In the genomic region with DNA sequence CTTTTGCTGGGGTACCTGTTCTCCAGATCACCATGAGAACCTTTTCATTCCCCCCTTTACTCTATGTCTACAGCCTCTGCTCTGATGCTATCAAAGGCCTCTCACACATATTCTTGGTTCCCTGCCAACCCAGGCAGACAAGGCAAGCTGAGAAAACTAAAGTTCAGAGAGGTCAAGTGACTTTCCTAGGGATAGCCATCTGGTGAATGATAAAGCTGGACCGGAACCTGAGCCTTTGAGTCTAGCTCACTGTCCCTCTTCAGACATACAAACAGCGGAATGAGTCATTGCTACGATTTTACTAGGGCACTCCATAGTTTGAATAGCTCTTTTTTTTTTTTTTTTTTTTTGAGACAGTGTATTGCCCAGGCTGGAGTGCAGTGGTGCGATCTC, we compare ENCODE assay signal across 9 cellular contexts.
A peak's percentile ranks its signal among the peaks of the same experiment; 100 is the strongest.
DNase-seq lines count a peak whose midpoint lies in the region; ATAC-seq and TF ChIP-seq lines count a peak whose summit lies in the region.
"Had no signal": no experiment of that assay in that cellular context is flagged by ENCODE, and none has a peak within 500 bp of the region (broad histone marks: within the 10 kb centered on the region; RNA-seq: fewer than 3 reads in every experiment).

No MANE protein-coding gene starts in this region.

- H3K9me3 Mint-ChIP-seq in WTC11, result no peaks in the 10 kb centered on the region
- H3K9me3 Mint-ChIP-seq in neural progenitor cell, result no peaks in the 10 kb centered on the region
- H3K9me3 Mint-ChIP-seq: memory B cell had no signal

- H3K4me1 ChIP-seq in left ventricle myocardium inferior (peaks cover 24% of the 10 kb centered on the region), neural progenitor cell (peaks cover 30% of the 10 kb centered on the region), A673 (ENCODE audit: insufficient read depth, low read length, poor library complexity, severe bottlenecking) (no peaks in the 10 kb centered on the region)

- H3K27ac ChIP-seq in left ventricle myocardium inferior (replicated peaks) (no peak overlapping the region), neural progenitor cell (no peak overlapping the region), A673 (ENCODE audit: low read depth, low read length, poor library complexity, severe bottlenecking) (no peak overlapping the region)

- POLR2A ChIA-PET in WTC11 (lab: Charles Lee), result no interaction called here
- POLR2A ChIA-PET in A673 (lab: Charles Lee; ENCODE audit: low non-redundant PET), result no interaction called here

- no peak overlapping the region for H2AFZ ChIP-seq in neural progenitor cell (replicated peaks)

- H3K27ac Mint-ChIP-seq in WTC11 (peak overlapping the region; percentile 80), neural progenitor cell (no peak overlapping the region)

- intact Hi-C loops in Right ventricle myocardium superior (cut with DNase I), result no loop called here
- intact Hi-C loops in left ventricle myocardium inferior (cut with micrococcal nuclease), result no loop called here
- intact Hi-C loops in A673 (cut with micrococcal nuclease; ENCODE audit: unreplicated experiment), result no loop called here

- H3K36me3 Mint-ChIP-seq in WTC11 (no peaks in the 10 kb centered on the region), neural progenitor cell (no peaks in the 10 kb centered on the region)

- H3K27me3 Mint-ChIP-seq in WTC11 (ENCODE audit: low read depth), result no peaks in the 10 kb centered on the region
- H3K27me3 Mint-ChIP-seq in neural progenitor cell (ENCODE audit: insufficient read depth, low read depth), result peaks cover 5% of the 10 kb centered on the region
- H3K27me3 Mint-ChIP-seq: memory B cell had no signal

- H3K79me2 ChIP-seq in neural progenitor cell (ENCODE audit: low read depth), result no peaks in the 10 kb centered on the region

- no peaks in the 10 kb centered on the region for H3K36me3 ChIP-seq in left ventricle myocardium inferior
- H3K36me3 ChIP-seq in neural progenitor cell, result no peaks in the 10 kb centered on the region
- H3K36me3 ChIP-seq in A673 (ENCODE audit: insufficient read depth, low read length, poor library complexity, severe bottlenecking), result no peaks in the 10 kb centered on the region

- TF ChIP-seq CTCF in left ventricle myocardium inferior (IDR thresholded peaks at IDR 0.05; ENCODE audit: borderline replicate concordance), result no peak
- TF ChIP-seq CTCF in WTC11 (IDR thresholded peaks at IDR 0.05), result no peak
- TF ChIP-seq CTCF in neural progenitor cell (IDR thresholded peaks at IDR 0.05), result no peak
- TF ChIP-seq CTCF in A673 (conservative IDR thresholded peaks at IDR 0.05; ENCODE audit: low read depth, low read length), result no peak

- no peak overlapping the region for H3K4me3 Mint-ChIP-seq in WTC11
- no peak overlapping the region for H3K4me3 Mint-ChIP-seq in neural progenitor cell
- H3K4me3 Mint-ChIP-seq: memory B cell had no signal

- DNase-seq in Right ventricle myocardium superior, result no peak
- DNase-seq in left ventricle myocardium inferior, result no peak
- DNase-seq in WTC11 (ENCODE audit: low spot score), result no peak
- DNase-seq in islet precursor cell, result peak; percentile 70
- no peak for DNase-seq in neural progenitor cell (ENCODE audit: low spot score)
- DNase-seq in activated CD8-positive, alpha-beta memory T cell treated with anti-CD3 and anti-CD28 coated beads, Interleukin-2, amount 50 U/mL, for 4 hours, result no peak
- no peak for DNase-seq in A673 (ENCODE audit: low spot score)

- no peak overlapping the region for H3K4me2 ChIP-seq in neural progenitor cell

- peaks cover 17% of the 10 kb centered on the region for H3F3A ChIP-seq in neural progenitor cell (ENCODE audit: low read depth)

- BruUV-seq in A673 (replicated peaks; lab: Mats Ljungman, UMichigan), result no TSS peak

- ATAC-seq in Right ventricle myocardium superior (ENCODE audit: poor library complexity) (peak; percentile 63), WTC11 (no peak), GM18511 (IDR thresholded peaks at IDR 0.05; ENCODE audit: unreplicated experiment) (no peak)

- H3K4me3 ChIP-seq in left ventricle myocardium inferior (no peak overlapping the region), neural progenitor cell (no peak overlapping the region), A673 (ENCODE audit: low read depth, low read length, poor library complexity, severe bottlenecking) (no peak overlapping the region)

- H4K20me1 ChIP-seq in neural progenitor cell (ENCODE audit: low read depth), result no peaks in the 10 kb centered on the region

- peaks cover 54% of the 10 kb centered on the region for H3K4me1 Mint-ChIP-seq in WTC11
- H3K4me1 Mint-ChIP-seq in neural progenitor cell, result peaks cover 35% of the 10 kb centered on the region

- H3K9me3 ChIP-seq in left ventricle myocardium inferior (replicated peaks) (no peaks in the 10 kb centered on the region), neural progenitor cell (ENCODE audit: low read depth) (no peaks in the 10 kb centered on the region), A673 (ENCODE audit: low read depth, low read length, poor library complexity, severe bottlenecking) (no peaks in the 10 kb centered on the region)

- H3K9ac ChIP-seq in neural progenitor cell, result no peak overlapping the region

- no peaks in the 10 kb centered on the region for H3K27me3 ChIP-seq in left ventricle myocardium inferior (ENCODE audit: low read depth)
- no peaks in the 10 kb centered on the region for H3K27me3 ChIP-seq in neural progenitor cell
- no peaks in the 10 kb centered on the region for H3K27me3 ChIP-seq in A673 (replicated peaks; ENCODE audit: insufficient read depth, low read depth, low read length, poor library complexity)

- CTCF ChIA-PET in WTC11 (lab: Charles Lee) (interaction anchor here (0.6 kb wide), 2 partner anchors 262 to 482 kb away, joined by 3 read pairs; no protein-coding TSS in a partner anchor), A673 (lab: Charles Lee) (no interaction called here)

TF ChIP-seq in WTC11, 78 proteins besides CTCF, POLR2A, EP300 and RAD21:
- no peak for TF ChIP-seq CBFB (CRISPR knock-in tag; IDR thresholded peaks at IDR 0.05; ENCODE audit: low read depth)
- TF ChIP-seq, protein P1, sequence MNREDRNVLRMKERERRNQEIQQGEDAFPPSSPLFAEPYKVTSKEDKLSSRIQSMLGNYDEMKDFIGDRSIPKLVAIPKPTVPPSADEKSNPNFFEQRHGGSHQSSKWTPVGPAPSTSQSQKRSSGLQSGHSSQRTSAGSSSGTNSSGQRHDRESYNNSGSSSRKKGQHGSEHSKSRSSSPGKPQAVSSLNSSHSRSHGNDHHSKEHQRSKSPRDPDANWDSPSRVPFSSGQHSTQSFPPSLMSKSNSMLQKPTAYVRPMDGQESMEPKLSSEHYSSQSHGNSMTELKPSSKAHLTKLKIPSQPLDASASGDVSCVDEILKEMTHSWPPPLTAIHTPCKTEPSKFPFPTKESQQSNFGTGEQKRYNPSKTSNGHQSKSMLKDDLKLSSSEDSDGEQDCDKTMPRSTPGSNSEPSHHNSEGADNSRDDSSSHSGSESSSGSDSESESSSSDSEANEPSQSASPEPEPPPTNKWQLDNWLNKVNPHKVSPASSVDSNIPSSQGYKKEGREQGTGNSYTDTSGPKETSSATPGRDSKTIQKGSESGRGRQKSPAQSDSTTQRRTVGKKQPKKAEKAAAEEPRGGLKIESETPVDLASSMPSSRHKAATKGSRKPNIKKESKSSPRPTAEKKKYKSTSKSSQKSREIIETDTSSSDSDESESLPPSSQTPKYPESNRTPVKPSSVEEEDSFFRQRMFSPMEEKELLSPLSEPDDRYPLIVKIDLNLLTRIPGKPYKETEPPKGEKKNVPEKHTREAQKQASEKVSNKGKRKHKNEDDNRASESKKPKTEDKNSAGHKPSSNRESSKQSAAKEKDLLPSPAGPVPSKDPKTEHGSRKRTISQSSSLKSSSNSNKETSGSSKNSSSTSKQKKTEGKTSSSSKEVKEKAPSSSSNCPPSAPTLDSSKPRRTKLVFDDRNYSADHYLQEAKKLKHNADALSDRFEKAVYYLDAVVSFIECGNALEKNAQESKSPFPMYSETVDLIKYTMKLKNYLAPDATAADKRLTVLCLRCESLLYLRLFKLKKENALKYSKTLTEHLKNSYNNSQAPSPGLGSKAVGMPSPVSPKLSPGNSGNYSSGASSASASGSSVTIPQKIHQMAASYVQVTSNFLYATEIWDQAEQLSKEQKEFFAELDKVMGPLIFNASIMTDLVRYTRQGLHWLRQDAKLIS (CRISPR knock-in tag; IDR thresholded peaks at IDR 0.05; ENCODE audit: borderline replicate concordance), result no peak
- TF ChIP-seq, protein P2, sequence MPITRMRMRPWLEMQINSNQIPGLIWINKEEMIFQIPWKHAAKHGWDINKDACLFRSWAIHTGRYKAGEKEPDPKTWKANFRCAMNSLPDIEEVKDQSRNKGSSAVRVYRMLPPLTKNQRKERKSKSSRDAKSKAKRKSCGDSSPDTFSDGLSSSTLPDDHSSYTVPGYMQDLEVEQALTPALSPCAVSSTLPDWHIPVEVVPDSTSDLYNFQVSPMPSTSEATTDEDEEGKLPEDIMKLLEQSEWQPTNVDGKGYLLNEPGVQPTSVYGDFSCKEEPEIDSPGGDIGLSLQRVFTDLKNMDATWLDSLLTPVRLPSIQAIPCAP (CRISPR knock-in tag; IDR thresholded peaks at IDR 0.05), result no peak
- TF ChIP-seq HMGA2 (CRISPR knock-in tag; IDR thresholded peaks at IDR 0.05), result no peak
- TF ChIP-seq, protein P3, sequence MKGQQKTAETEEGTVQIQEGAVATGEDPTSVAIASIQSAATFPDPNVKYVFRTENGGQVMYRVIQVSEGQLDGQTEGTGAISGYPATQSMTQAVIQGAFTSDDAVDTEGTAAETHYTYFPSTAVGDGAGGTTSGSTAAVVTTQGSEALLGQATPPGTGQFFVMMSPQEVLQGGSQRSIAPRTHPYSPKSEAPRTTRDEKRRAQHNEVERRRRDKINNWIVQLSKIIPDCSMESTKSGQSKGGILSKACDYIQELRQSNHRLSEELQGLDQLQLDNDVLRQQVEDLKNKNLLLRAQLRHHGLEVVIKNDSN (CRISPR knock-in tag; IDR thresholded peaks at IDR 0.05), result no peak
- no peak for TF ChIP-seq NFYB (CRISPR knock-in tag; conservative IDR thresholded peaks at IDR 0.05; ENCODE audit: low read depth)
